19 cellular contexts compared by ENCODE assay signal in the genomic region with DNA sequence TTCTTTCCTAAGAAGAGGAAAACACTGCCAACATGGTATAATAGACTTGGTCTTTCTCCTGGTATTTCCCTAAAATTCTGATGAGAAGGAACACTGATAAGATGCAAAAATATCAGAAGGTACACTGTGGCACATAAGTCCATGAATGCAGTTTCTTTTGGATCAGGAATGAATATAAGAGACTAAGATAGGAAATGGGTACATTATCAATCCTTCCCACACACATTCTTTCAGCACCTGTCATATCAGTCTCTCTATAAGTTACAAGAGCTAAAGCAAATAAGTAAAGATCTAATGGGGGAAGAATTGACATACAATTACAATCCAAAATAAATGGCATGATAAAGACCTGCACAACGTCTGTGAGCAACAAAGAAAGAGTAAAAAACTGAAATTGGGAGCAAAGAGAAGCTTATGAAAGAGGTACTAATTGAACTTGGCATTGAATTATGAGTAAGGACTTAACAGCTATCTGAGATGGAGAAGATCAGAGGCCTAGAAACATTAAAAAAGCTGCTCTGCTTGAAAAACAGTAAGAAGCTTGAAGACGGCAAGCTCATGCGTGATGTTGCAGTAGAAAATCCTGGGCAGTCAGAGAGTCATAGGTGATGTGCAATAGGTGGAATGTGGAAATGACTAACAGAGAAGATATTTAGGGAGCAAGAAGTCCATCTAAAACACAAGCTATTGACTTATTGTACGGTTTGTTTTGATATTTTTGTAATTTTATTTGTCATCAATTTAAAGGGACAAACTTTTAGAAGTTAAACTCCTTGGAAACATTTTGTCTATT.
DNase-seq lines count a peak whose midpoint lies in the region; ATAC-seq, FAIRE-seq and TF ChIP-seq lines count a peak whose summit lies in the region.
"Had no signal": no experiment of that assay in that cellular context is flagged by ENCODE, and none has a peak within 500 bp of the region (broad histone marks: within the 10 kb centered on the region; RNA-seq: fewer than 3 reads in every experiment).

No MANE protein-coding gene starts in this region.

- no peak overlapping the region for H2AFZ ChIP-seq in astrocyte (ENCODE audit: low read depth, low read length)
- H2AFZ ChIP-seq: neural progenitor cell had no signal

- no peaks in the 10 kb centered on the region for H4K20me1 ChIP-seq in astrocyte (ENCODE audit: insufficient read depth, low read length)

- H3K36me3 Mint-ChIP-seq in astrocyte (ENCODE audit: low read depth, unreplicated experiment) = no peaks in the 10 kb centered on the region
- H3K36me3 Mint-ChIP-seq: activated CD8-positive, alpha-beta memory T cell treated with anti-CD3 and anti-CD28 coated beads, Interleukin-2, amount 10 ng/mL, durations not matched to agents 7 days and 5 days; CD4-positive, CD25-positive, alpha-beta regulatory T cell; neural progenitor cell had no signal

- no peaks in the 10 kb centered on the region for H3K9me3 Mint-ChIP-seq in astrocyte (ENCODE audit: unreplicated experiment)

- peak; percentile 78 for DNase-seq in HT1080 (ENCODE audit: low read depth)
- DNase-seq in astrocyte (ENCODE audit: low read depth) = peak; percentile 83
- peak; percentile 48 for DNase-seq in glomerular endothelial cell (ENCODE audit: extremely low read depth, low read depth, low spot score)
- DNase-seq in LoVo (ENCODE audit: low spot score) = no peak
- DNase-seq in Kasumi-1 (lab: John Stamatoyannopoulos, UW) = no peak
- no peak for DNase-seq in mucosa of descending colon
- DNase-seq: activated CD8-positive, alpha-beta memory T cell treated with anti-CD3 and anti-CD28 coated beads, Interleukin-2, amount 10 ng/mL, durations not matched to agents 7 days and 5 days; activated gamma-delta T cell treated with Interleukin-2 at 50 U/mL for 16 hours; CD4-positive, CD25-positive, alpha-beta regulatory T cell; DND-41; NCI-H1092; right cardiac atrium; T-helper 17 cell had no signal

- intact Hi-C loops in mucosa of descending colon (cut with DNase I, micrococcal nuclease) = no loop called here

- no peaks in the 10 kb centered on the region for H3K27me3 Mint-ChIP-seq in astrocyte (ENCODE audit: low read depth, unreplicated experiment)
- H3K27me3 Mint-ChIP-seq: activated CD8-positive, alpha-beta memory T cell treated with anti-CD3 and anti-CD28 coated beads, Interleukin-2, amount 10 ng/mL, durations not matched to agents 7 days and 5 days; CD4-positive, CD25-positive, alpha-beta regulatory T cell; T-helper 17 cell had no signal

- no peaks in the 10 kb centered on the region for H3K9me3 ChIP-seq in astrocyte (ENCODE audit: insufficient read depth, low read depth, low read length)
- H3K9me3 ChIP-seq in mucosa of descending colon = peaks cover 8% of the 10 kb centered on the region
- H3K9me3 ChIP-seq: suprapubic skin had no signal

- H3K4me1 Mint-ChIP-seq in astrocyte (ENCODE audit: low read depth, unreplicated experiment) = peaks cover 29% of the 10 kb centered on the region
- H3K4me1 Mint-ChIP-seq: activated CD8-positive, alpha-beta memory T cell treated with anti-CD3 and anti-CD28 coated beads, Interleukin-2, amount 10 ng/mL, durations not matched to agents 7 days and 5 days; CD4-positive, CD25-positive, alpha-beta regulatory T cell; neural progenitor cell; T-helper 17 cell had no signal

- TF ChIP-seq CTCF in astrocyte (IDR thresholded peaks at IDR 0.05; ENCODE audit: insufficient read depth, low read depth, low read length) (no peak), mucosa of descending colon (IDR thresholded peaks at IDR 0.05) (no peak)

- no peaks in the 10 kb centered on the region for H3K27me3 ChIP-seq in astrocyte (ENCODE audit: insufficient read depth, low read length)
- H3K27me3 ChIP-seq: neural progenitor cell, suprapubic skin had no signal

- no peak overlapping the region for H3K4me3 Mint-ChIP-seq in astrocyte (ENCODE audit: unreplicated experiment)
- H3K4me3 Mint-ChIP-seq: activated CD8-positive, alpha-beta memory T cell treated with anti-CD3 and anti-CD28 coated beads, Interleukin-2, amount 10 ng/mL, durations not matched to agents 7 days and 5 days; CD4-positive, CD25-positive, alpha-beta regulatory T cell; neural progenitor cell; T-helper 17 cell had no signal

- peak overlapping the region; percentile 61 for H3K9ac ChIP-seq in astrocyte (ENCODE audit: low read length)
- H3K9ac ChIP-seq: neural progenitor cell had no signal

- peak overlapping the region; percentile 72 for H3K4me2 ChIP-seq in astrocyte (ENCODE audit: low read length)
- H3K4me2 ChIP-seq: neural progenitor cell had no signal

- H3K4me1 ChIP-seq in astrocyte (ENCODE audit: insufficient read depth, low read length) (peaks cover 28% of the 10 kb centered on the region), mucosa of descending colon (ENCODE audit: low read depth) (no peaks in the 10 kb centered on the region)
- H3K4me1 ChIP-seq: neural progenitor cell, suprapubic skin had no signal

- no peaks in the 10 kb centered on the region for H3K79me2 ChIP-seq in astrocyte (ENCODE audit: insufficient read depth, low read length)

- peak overlapping the region; percentile 73 for H3K27ac ChIP-seq in astrocyte (ENCODE audit: low read depth, low read length)
- H3K27ac ChIP-seq: neural progenitor cell, suprapubic skin had no signal

- peak overlapping the region; percentile 85 for H3K27ac Mint-ChIP-seq in astrocyte (ENCODE audit: unreplicated experiment)
- H3K27ac Mint-ChIP-seq: activated CD8-positive, alpha-beta memory T cell treated with anti-CD3 and anti-CD28 coated beads, Interleukin-2, amount 10 ng/mL, durations not matched to agents 7 days and 5 days; CD4-positive, CD25-positive, alpha-beta regulatory T cell; neural progenitor cell; T-helper 17 cell had no signal

- no peak for ATAC-seq in HG03457 (IDR thresholded peaks at IDR 0.05; ENCODE audit: unreplicated experiment)
- ATAC-seq in mucosa of descending colon = no peak
- ATAC-seq: activated CD4-positive, CD25-positive, alpha-beta regulatory T cell treated with anti-CD3 and anti-CD28 coated beads, Interleukin-2, amount 50 U/mL, for 24 hours; activated CD8-positive, alpha-beta memory T cell treated with anti-CD3 and anti-CD28 coated beads, Interleukin-2, amount 10 ng/mL, durations not matched to agents 7 days and 5 days; right cardiac atrium; Right ventricle myocardium inferior; T-helper 17 cell had no signal

- H3K36me3 ChIP-seq in astrocyte (ENCODE audit: insufficient read depth, low read length) (no peaks in the 10 kb centered on the region), mucosa of descending colon (ENCODE audit: low read depth) (no peaks in the 10 kb centered on the region)
- H3K36me3 ChIP-seq: neural progenitor cell, suprapubic skin had no signal

- H3K4me3 ChIP-seq in astrocyte (ENCODE audit: insufficient read depth, low read depth, low read length) (no peak overlapping the region), mucosa of descending colon (no peak overlapping the region)
- H3K4me3 ChIP-seq: neural progenitor cell, suprapubic skin had no signal

- no peak for FAIRE-seq in astrocyte (lab: Jason Lieb, UNC)
- FAIRE-seq: H1 had no signal

Comparison
In these comparisons a context has a peak if more than half of its experiments do, and no peak if none do; other contexts are left out.
1. DNase-seq: peak in HT1080 (single experiment), astrocyte (single experiment) and glomerular endothelial cell (single experiment); none in LoVo (single experiment), Kasumi-1 (0 of 2) and mucosa of descending colon (0 of 3).